ENCODE assay signal across 2 cellular contexts in genomic region chr4:76233534-76233933, GRCh38.
TF ChIP-seq lines count a peak whose summit lies in the region.

No MANE protein-coding gene starts in this region.

TF ChIP-seq in HepG2, 621 proteins besides CTCF, POLR2A, EP300 and RAD21:
- TF ChIP-seq ZNF136 (CRISPR knock-in tag; IDR thresholded peaks at IDR 0.05; ENCODE audit: low read depth) (no peak), ZNF460 (CRISPR knock-in tag; IDR thresholded peaks at IDR 0.05; ENCODE audit: borderline replicate concordance) (no peak), KLF11 (CRISPR knock-in tag; IDR thresholded peaks at IDR 0.05) (no peak), DNMT1 (CRISPR knock-in tag; IDR thresholded peaks at IDR 0.05) (no peak), BORCS8-MEF2B (CRISPR knock-in tag; IDR thresholded peaks at IDR 0.05) (no peak), FOSL1 (CRISPR knock-in tag; IDR thresholded peaks at IDR 0.05; ENCODE audit: borderline replicate concordance) (no peak), PHF8 (CRISPR knock-in tag; IDR thresholded peaks at IDR 0.05) (no peak), ELK4 (CRISPR knock-in tag; IDR thresholded peaks at IDR 0.05; ENCODE audit: borderline replicate concordance) (no peak), ZNF878 (CRISPR knock-in tag; IDR thresholded peaks at IDR 0.05) (no peak), CBX5 (CRISPR knock-in tag; IDR thresholded peaks at IDR 0.05; ENCODE audit: borderline replicate concordance) (no peak), SNRNP70 (IDR thresholded peaks at IDR 0.05; ENCODE audit: low read depth, low read length) (no peak), ZNF180 (CRISPR knock-in tag; IDR thresholded peaks at IDR 0.05; ENCODE audit: borderline replicate concordance, low read depth) (no peak), WIZ (CRISPR knock-in tag; IDR thresholded peaks at IDR 0.05) (no peak), ZNF468 (CRISPR knock-in tag; IDR thresholded peaks at IDR 0.05) (no peak), NFKB2 (CRISPR knock-in tag; IDR thresholded peaks at IDR 0.05; ENCODE audit: borderline replicate concordance) (no peak)
- TF ChIP-seq, protein P1, sequence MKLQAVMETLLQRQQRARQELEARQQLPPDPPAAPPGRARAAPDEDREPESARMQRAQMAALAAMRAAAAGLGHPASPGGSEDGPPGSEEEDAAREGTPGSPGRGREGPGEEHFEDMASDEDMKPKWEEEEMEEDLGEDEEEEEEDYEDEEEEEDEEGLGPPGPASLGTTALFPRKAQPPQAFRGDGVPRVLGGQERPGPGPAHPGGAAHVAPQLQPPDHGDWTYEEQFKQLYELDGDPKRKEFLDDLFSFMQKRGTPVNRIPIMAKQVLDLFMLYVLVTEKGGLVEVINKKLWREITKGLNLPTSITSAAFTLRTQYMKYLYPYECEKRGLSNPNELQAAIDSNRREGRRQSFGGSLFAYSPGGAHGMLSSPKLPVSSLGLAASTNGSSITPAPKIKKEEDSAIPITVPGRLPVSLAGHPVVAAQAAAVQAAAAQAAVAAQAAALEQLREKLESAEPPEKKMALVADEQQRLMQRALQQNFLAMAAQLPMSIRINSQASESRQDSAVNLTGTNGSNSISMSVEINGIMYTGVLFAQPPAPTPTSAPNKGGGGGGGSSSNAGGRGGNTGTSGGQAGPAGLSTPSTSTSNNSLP (IDR thresholded peaks at IDR 0.05; ENCODE audit: low read depth, low read length) = no peak
- TF ChIP-seq, protein P2, sequence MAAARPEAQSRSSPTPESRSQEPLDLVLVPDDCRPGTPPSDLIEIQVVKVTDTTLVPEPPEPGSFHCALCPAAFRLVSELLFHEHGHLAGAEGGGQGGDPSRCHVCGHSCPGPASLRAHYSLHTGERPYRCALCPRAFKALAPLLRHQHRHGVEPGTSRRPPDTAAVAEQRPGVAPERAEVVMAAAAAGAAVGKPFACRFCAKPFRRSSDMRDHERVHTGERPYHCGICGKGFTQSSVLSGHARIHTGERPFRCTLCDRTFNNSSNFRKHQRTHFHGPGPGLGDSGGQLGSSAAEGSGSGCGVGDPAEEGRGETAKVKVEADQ (CRISPR knock-in tag; IDR thresholded peaks at IDR 0.05; ENCODE audit: borderline replicate concordance) = no peak
- TF ChIP-seq, protein P3, sequence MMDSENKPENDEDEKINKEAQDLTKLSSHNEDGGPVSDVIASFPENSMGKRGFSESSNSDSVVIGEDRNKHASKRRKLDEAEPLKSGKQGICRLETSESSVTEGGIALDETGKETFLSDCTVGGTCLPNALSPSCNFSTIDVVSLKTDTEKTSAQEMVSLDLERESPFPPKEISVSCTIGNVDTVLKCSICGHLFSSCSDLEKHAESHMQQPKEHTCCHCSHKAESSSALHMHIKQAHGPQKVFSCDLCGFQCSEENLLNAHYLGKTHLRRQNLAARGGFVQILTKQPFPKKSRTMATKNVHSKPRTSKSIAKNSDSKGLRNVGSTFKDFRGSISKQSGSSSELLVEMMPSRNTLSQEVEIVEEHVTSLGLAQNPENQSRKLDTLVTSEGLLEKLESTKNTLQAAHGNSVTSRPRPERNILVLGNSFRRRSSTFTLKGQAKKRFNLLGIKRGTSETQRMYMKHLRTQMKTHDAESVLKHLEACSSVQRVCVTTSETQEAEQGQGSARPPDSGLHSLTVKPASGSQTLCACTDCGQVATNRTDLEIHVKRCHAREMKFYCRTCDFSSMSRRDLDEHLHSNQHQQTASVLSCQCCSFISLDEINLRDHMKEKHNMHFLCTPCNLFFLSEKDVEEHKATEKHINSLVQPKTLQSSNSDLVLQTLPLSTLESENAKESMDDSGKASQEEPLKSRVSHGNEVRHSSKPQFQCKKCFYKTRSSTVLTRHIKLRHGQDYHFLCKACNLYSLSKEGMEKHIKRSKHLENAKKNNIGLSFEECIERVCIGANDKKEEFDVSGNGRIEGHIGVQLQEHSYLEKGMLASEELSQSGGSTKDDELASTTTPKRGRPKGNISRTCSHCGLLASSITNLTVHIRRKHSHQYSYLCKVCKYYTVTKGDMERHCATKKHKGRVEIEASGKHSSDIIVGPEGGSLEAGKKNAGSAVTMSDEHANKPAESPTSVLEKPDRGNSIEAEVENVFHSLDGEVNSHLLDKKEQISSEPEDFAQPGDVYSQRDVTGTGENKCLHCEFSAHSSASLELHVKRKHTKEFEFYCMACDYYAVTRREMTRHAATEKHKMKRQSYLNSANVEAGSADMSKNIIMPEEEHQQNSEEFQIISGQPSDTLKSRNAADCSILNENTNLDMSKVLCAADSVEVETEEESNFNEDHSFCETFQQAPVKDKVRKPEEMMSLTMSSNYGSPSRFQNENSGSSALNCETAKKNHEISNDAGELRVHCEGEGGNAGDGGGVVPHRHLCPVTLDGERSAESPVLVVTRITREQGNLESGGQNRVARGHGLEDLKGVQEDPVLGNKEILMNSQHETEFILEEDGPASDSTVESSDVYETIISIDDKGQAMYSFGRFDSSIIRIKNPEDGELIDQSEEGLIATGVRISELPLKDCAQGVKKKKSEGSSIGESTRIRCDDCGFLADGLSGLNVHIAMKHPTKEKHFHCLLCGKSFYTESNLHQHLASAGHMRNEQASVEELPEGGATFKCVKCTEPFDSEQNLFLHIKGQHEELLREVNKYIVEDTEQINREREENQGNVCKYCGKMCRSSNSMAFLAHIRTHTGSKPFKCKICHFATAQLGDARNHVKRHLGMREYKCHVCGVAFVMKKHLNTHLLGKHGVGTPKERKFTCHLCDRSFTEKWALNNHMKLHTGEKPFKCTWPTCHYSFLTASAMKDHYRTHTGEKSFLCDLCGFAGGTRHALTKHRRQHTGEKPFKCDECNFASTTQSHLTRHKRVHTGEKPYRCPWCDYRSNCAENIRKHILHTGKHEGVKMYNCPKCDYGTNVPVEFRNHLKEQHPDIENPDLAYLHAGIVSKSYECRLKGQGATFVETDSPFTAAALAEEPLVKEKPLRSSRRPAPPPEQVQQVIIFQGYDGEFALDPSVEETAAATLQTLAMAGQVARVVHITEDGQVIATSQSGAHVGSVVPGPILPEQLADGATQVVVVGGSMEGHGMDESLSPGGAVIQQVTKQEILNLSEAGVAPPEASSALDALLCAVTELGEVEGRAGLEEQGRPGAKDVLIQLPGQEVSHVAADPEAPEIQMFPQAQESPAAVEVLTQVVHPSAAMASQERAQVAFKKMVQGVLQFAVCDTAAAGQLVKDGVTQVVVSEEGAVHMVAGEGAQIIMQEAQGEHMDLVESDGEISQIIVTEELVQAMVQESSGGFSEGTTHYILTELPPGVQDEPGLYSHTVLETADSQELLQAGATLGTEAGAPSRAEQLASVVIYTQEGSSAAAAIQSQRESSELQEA (CRISPR knock-in tag; IDR thresholded peaks at IDR 0.05; ENCODE audit: not compliant biosample characterization) = no peak

TF ChIP-seq in K562, 482 proteins besides CTCF, POLR2A, EP300 and RAD21 (continues in another document):
- TF ChIP-seq TOE1 (IDR thresholded peaks at IDR 0.05; ENCODE audit: borderline replicate concordance) (no peak), TOE1 (CRISPR knock-in tag; IDR thresholded peaks at IDR 0.05; ENCODE audit: borderline replicate concordance, low read depth) (no peak), MTA2 (IDR thresholded peaks at IDR 0.05; ENCODE audit: low read depth) (peak; percentile 31; the same call in 1 of the 2 replicates), DIDO1 (tag; IDR thresholded peaks at IDR 0.05; ENCODE audit: low read depth) (no peak), EWSR1 (IDR thresholded peaks at IDR 0.05; ENCODE audit: borderline replicate concordance, low read depth, partially characterized antibody) (no peak), POLR2AphosphoS5 (IDR thresholded peaks at IDR 0.05; ENCODE audit: control insufficient read depth, insufficient read depth, low read depth, low read length) (peak; percentile 60; the same call in 1 of the 2 replicates), KAT7 (CRISPR knock-in tag; IDR thresholded peaks at IDR 0.05; ENCODE audit: borderline replicate concordance) (no peak), ZNF280A (IDR thresholded peaks at IDR 0.05; ENCODE audit: low read depth, partially characterized antibody) (no peak), SRSF9 (IDR thresholded peaks at IDR 0.05; ENCODE audit: borderline replicate concordance, low read depth, low read length) (no peak), STAT5A (IDR thresholded peaks at IDR 0.05; ENCODE audit: borderline replicate concordance, low read length) (peak; percentile 43; the same call in 1 of the 2 replicates), JUND (IDR thresholded peaks at IDR 0.05; ENCODE audit: borderline replicate concordance, low read depth, low read length) (no peak), JUND (tag; IDR thresholded peaks at IDR 0.05; ENCODE audit: borderline replicate concordance, low read depth, low read length) (no peak), CBFA2T2 (conservative IDR thresholded peaks at IDR 0.05) (peak; percentile 74), BRF2 (IDR thresholded peaks at IDR 0.05; ENCODE audit: borderline replicate concordance, insufficient read depth, insufficient read length) (no peak), GTF2F1 (IDR thresholded peaks at IDR 0.05; ENCODE audit: low read depth, low read length) (no peak), ELK1 (CRISPR knock-in tag; IDR thresholded peaks at IDR 0.05) (no peak), HLTF (IDR thresholded peaks at IDR 0.05) (0 out of 2 replicates have a peak, but pooled peaks have one; percentile 50), SMARCA4 (IDR thresholded peaks at IDR 0.05) (peak; percentile 17; the same call in 1 of the 2 replicates), THRAP3 (IDR thresholded peaks at IDR 0.05; ENCODE audit: borderline replicate concordance) (0 out of 2 replicates have a peak, but pooled peaks have one; percentile 17), TCF7L2 (IDR thresholded peaks at IDR 0.05; ENCODE audit: low read depth, low read length) (no peak), TRIM24 (IDR thresholded peaks at IDR 0.05) (peak; percentile 10 to 17; a peak in 1 of 4 replicates), ZNF507 (tag; conservative IDR thresholded peaks at IDR 0.05) (no peak), CBFA2T3 (IDR thresholded peaks at IDR 0.05) (peak; percentile 86), RBM17 (IDR thresholded peaks at IDR 0.05; ENCODE audit: borderline replicate concordance, low read depth, low read length) (no peak), E2F6 (IDR thresholded peaks at IDR 0.05; ENCODE audit: borderline replicate concordance in 1 of 2, extremely low read depth in 1 of 2, insufficient read depth in 1 of 2, insufficient read length in 1 of 2, low read depth in 1 of 2, low read length in 1 of 2, poor library complexity in 1 of 2, severe bottlenecking in 1 of 2) (no peak)
- TF ChIP-seq, protein P4, sequence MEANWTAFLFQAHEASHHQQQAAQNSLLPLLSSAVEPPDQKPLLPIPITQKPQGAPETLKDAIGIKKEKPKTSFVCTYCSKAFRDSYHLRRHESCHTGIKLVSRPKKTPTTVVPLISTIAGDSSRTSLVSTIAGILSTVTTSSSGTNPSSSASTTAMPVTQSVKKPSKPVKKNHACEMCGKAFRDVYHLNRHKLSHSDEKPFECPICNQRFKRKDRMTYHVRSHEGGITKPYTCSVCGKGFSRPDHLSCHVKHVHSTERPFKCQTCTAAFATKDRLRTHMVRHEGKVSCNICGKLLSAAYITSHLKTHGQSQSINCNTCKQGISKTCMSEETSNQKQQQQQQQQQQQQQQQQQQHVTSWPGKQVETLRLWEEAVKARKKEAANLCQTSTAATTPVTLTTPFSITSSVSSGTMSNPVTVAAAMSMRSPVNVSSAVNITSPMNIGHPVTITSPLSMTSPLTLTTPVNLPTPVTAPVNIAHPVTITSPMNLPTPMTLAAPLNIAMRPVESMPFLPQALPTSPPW (CRISPR knock-in tag; IDR thresholded peaks at IDR 0.05) = no peak
- TF ChIP-seq, protein P5, sequence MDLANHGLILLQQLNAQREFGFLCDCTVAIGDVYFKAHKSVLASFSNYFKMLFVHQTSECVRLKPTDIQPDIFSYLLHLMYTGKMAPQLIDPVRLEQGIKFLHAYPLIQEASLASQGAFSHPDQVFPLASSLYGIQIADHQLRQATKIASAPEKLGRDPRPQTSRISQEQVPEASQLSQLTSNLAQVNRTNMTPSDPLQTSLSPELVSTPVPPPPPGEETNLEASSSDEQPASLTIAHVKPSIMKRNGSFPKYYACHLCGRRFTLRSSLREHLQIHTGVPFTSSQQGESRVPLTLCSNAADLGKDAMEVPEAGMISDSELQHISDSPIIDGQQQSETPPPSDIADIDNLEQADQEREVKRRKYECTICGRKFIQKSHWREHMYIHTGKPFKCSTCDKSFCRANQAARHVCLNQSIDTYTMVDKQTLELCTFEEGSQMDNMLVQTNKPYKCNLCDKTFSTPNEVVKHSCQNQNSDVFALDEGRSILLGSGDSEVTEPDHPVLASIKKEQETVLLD (IDR thresholded peaks at IDR 0.05) = no peak
- TF ChIP-seq, protein P6, sequence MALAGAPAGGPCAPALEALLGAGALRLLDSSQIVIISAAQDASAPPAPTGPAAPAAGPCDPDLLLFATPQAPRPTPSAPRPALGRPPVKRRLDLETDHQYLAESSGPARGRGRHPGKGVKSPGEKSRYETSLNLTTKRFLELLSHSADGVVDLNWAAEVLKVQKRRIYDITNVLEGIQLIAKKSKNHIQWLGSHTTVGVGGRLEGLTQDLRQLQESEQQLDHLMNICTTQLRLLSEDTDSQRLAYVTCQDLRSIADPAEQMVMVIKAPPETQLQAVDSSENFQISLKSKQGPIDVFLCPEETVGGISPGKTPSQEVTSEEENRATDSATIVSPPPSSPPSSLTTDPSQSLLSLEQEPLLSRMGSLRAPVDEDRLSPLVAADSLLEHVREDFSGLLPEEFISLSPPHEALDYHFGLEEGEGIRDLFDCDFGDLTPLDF (CRISPR knock-in tag; IDR thresholded peaks at IDR 0.05) = no peak
